In the genomic region with DNA sequence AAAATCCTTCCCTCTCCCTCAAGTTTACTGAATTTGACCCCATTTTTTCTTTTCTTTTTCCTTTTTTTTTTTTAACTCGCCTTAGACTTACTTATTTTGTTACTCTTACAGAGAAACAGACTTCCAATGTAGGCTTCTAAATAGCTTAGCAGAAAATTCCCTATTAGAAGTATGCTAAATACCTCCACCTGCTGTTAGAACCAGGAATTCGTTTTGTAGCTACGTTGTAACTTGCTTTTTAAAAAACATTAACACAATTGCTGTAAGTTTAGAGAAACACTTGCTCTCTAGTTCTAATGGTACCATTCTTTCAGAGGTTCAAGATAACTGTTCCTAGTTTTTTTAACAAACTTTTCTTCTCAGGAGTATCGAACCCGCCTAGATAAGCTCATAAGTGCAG, we compare ENCODE assay signal across 8 cellular contexts.
A peak's percentile ranks its signal among the peaks of the same experiment; 100 is the strongest.
DNase-seq lines count a peak whose midpoint lies in the region; ATAC-seq, FAIRE-seq and TF ChIP-seq lines count a peak whose summit lies in the region.
"Had no signal": no experiment of that assay in that cellular context is flagged by ENCODE, and none has a peak within 500 bp of the region (broad histone marks: within the 10 kb centered on the region; RNA-seq: fewer than 3 reads in every experiment).

No MANE protein-coding gene starts in this region.

- RAD21 ChIA-PET in HCT116 (lab: Charles Lee; ENCODE audit: low non-redundant PET in 1 of 2, low total read pairs in 2 of 2, uncharacterized antibody in 2 of 2, unreplicated experiment in 2 of 2): interaction anchor here (1.0 to 1.2 kb wide), 2 partner anchors 85 kb away, joined by 6 to 7 read pairs; no protein-coding TSS in a partner anchor

- H3K4me1 ChIP-seq in HCT116 (ENCODE audit: control insufficient read depth in 1 of 2, insufficient read depth in 2 of 2, low read length in 2 of 2): no peaks in the 10 kb centered on the region
- no peaks in the 10 kb centered on the region for H3K4me1 ChIP-seq in effector memory CD4-positive, alpha-beta T cell (ENCODE audit: control insufficient read depth, insufficient read depth, low read length, poor library complexity, severe bottlenecking)

- no peak for TF ChIP-seq POLR2A in HCT116 (IDR thresholded peaks at IDR 0.05; ENCODE audit: borderline replicate concordance, extremely low read depth, insufficient read depth, insufficient read length)

- no peak overlapping the region for H3K4me3 ChIP-seq in HCT116 (replicated peaks in 1 of 2; ENCODE audit: low read depth in 1 of 2, low read length in 2 of 2)
- H3K4me3 ChIP-seq in effector memory CD4-positive, alpha-beta T cell (ENCODE audit: insufficient read depth, low read depth, low read length, poor library complexity, severe bottlenecking): no peak overlapping the region

- FAIRE-seq in urothelium cell line (lab: Jason Lieb, UNC): no peak

- intact Hi-C loops in HCT116 (cut with micrococcal nuclease): loop anchor here (1.0 kb wide), 1 partner anchor 85 kb away; no protein-coding TSS in a partner anchor

- ATAC-seq in HCT116 (no peak), WTC11 (peak; percentile 46; the same call in 1 of the 2 replicates)
- ATAC-seq: left cardiac atrium had no signal

- TF ChIP-seq CTCF in HCT116 (IDR thresholded peaks at IDR 0.05 in 2 of 3, conservative IDR thresholded peaks at IDR 0.05 in 1 of 3; ENCODE audit: borderline replicate concordance in 1 of 3, insufficient read depth in 1 of 3, low read depth in 2 of 3, low read length in 2 of 3) (peak; percentile 20 to 58 (median 32); a peak in 4 of 6 replicates), WTC11 (IDR thresholded peaks at IDR 0.05) (peak; percentile 21; the same call in 1 of the 2 replicates)

- no peak overlapping the region for H3K27ac ChIP-seq in HCT116 (ENCODE audit: low read depth, low read length)
- no peak overlapping the region for H3K27ac ChIP-seq in effector memory CD4-positive, alpha-beta T cell (ENCODE audit: insufficient read depth, low read length, poor library complexity, severe bottlenecking)

- no peak overlapping the region for H3K27ac Mint-ChIP-seq in WTC11

- DNase-seq in DMS114 treated with DMSO at 0.1 percent for 48 hours (lab: John Stamatoyannopoulos, UW; ENCODE audit: unreplicated experiment) (peak; percentile 80), HCT116 (ENCODE audit: low read depth, low spot score) (peak; percentile 10), WTC11 (ENCODE audit: low spot score) (no peak), left kidney (ENCODE audit: low read depth, low spot score) (peak; percentile 31), urothelium cell line (ENCODE audit: low spot score) (no peak), Ammon's horn (ENCODE audit: low spot score) (no peak)
- no peak for DNase-seq in effector memory CD4-positive, alpha-beta T cell
- DNase-seq: left cardiac atrium had no signal

- H3K79me2 ChIP-seq in HCT116 (ENCODE audit: insufficient read depth, low read length): no peaks in the 10 kb centered on the region

- H4K20me1 ChIP-seq in HCT116 (ENCODE audit: insufficient read depth): no peaks in the 10 kb centered on the region

- peaks cover 2% of the 10 kb centered on the region; the same call in 1 of the 2 replicates for H3K36me3 Mint-ChIP-seq in WTC11

- no peak overlapping the region for H3K4me2 ChIP-seq in HCT116 (ENCODE audit: low read length)

- CTCF ChIA-PET in HCT116 (lab: Charles Lee): interaction anchor here (0.6 to 2.6 kb wide), 17 partner anchors 9 to 870 kb away, joined by 3 to 54 read pairs (median 4); no protein-coding TSS in a partner anchor
- CTCF ChIA-PET in WTC11 (lab: Charles Lee): interaction anchor here (0.6 to 2.8 kb wide), 30 partner anchors 9 to 722 kb away, joined by 3 to 72 read pairs (median 4); partner anchors contain the start of genes ARL14EP, DCDC1 and DNAJC24

- no peak overlapping the region for H3K4me3 Mint-ChIP-seq in WTC11

- TF ChIP-seq RAD21 in HCT116 (IDR thresholded peaks at IDR 0.05; ENCODE audit: low read depth): no peak

- BruUV-seq in HCT116 (replicated peaks; lab: Mats Ljungman, UMichigan): no TSS peak

- POLR2A ChIA-PET in HCT116 (lab: Charles Lee): no interaction called here
- POLR2A ChIA-PET in WTC11 (lab: Charles Lee): no interaction called here

- H3K4me1 Mint-ChIP-seq in WTC11: peaks cover 16% of the 10 kb centered on the region

- no peaks in the 10 kb centered on the region for H3K36me3 ChIP-seq in HCT116 (ENCODE audit: control insufficient read depth in 1 of 2, insufficient read depth in 2 of 2, low read length in 2 of 2)
- H3K36me3 ChIP-seq in effector memory CD4-positive, alpha-beta T cell (ENCODE audit: control insufficient read depth, insufficient read depth, low read length): no peaks in the 10 kb centered on the region

- H3K27me3 ChIP-seq in HCT116 (ENCODE audit: insufficient read depth, low read length): no peaks in the 10 kb centered on the region; the same call in 1 of the 2 replicates
- no peaks in the 10 kb centered on the region for H3K27me3 ChIP-seq in effector memory CD4-positive, alpha-beta T cell (replicated peaks; ENCODE audit: control insufficient read depth, insufficient read depth, low read length, poor library complexity, severe bottlenecking)

- no peak overlapping the region for H3K9ac ChIP-seq in HCT116 (ENCODE audit: low read length)

- H3K9me2 ChIP-seq in HCT116 (ENCODE audit: insufficient read depth): no peaks in the 10 kb centered on the region

- H3K27me3 Mint-ChIP-seq in WTC11 (ENCODE audit: low read depth): no peaks in the 10 kb centered on the region

- no peak overlapping the region for H2AFZ ChIP-seq in HCT116 (ENCODE audit: low read depth, low read length, poor library complexity, severe bottlenecking)

- H3K9me3 ChIP-seq in HCT116 (ENCODE audit: control insufficient read depth in 1 of 2, insufficient read depth in 1 of 2, low read depth in 1 of 2, low read length in 2 of 2): no peaks in the 10 kb centered on the region
- no peaks in the 10 kb centered on the region for H3K9me3 ChIP-seq in effector memory CD4-positive, alpha-beta T cell (ENCODE audit: control insufficient read depth, low read length)

- H3K9me3 Mint-ChIP-seq in WTC11: peaks cover 3% of the 10 kb centered on the region

TF ChIP-seq in HCT116, 20 proteins besides CTCF, POLR2A, EP300 and RAD21 (continues in another document):
- no peak for TF ChIP-seq REST (IDR thresholded peaks at IDR 0.05; ENCODE audit: low read depth)
- TF ChIP-seq SP1 (IDR thresholded peaks at IDR 0.05; ENCODE audit: low read depth): no peak
- no peak for TF ChIP-seq SRF (IDR thresholded peaks at IDR 0.05; ENCODE audit: low read depth)
- TF ChIP-seq SIN3A (IDR thresholded peaks at IDR 0.05; ENCODE audit: low read depth): no peak
- TF ChIP-seq ELF1 (IDR thresholded peaks at IDR 0.05; ENCODE audit: borderline replicate concordance, low read depth): no peak

TF ChIP-seq in WTC11, 78 proteins besides CTCF, POLR2A, EP300 and RAD21:
- no peak for TF ChIP-seq AFF4 (CRISPR knock-in tag; IDR thresholded peaks at IDR 0.05; ENCODE audit: borderline replicate concordance)
- TF ChIP-seq ZNF138 (CRISPR knock-in tag; conservative IDR thresholded peaks at IDR 0.05): no peak
- no peak for TF ChIP-seq JAZF1 (CRISPR knock-in tag; IDR thresholded peaks at IDR 0.05)
- no peak for TF ChIP-seq KAT7 (CRISPR knock-in tag; IDR thresholded peaks at IDR 0.05; ENCODE audit: borderline replicate concordance)
- no peak for TF ChIP-seq CREB1 (CRISPR knock-in tag; IDR thresholded peaks at IDR 0.05)
- TF ChIP-seq TP53 (CRISPR knock-in tag; IDR thresholded peaks at IDR 0.05): no peak
- no peak for TF ChIP-seq GTF2I (CRISPR knock-in tag; conservative IDR thresholded peaks at IDR 0.05)
- TF ChIP-seq, protein P1, sequence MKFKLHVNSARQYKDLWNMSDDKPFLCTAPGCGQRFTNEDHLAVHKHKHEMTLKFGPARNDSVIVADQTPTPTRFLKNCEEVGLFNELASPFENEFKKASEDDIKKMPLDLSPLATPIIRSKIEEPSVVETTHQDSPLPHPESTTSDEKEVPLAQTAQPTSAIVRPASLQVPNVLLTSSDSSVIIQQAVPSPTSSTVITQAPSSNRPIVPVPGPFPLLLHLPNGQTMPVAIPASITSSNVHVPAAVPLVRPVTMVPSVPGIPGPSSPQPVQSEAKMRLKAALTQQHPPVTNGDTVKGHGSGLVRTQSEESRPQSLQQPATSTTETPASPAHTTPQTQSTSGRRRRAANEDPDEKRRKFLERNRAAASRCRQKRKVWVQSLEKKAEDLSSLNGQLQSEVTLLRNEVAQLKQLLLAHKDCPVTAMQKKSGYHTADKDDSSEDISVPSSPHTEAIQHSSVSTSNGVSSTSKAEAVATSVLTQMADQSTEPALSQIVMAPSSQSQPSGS (CRISPR knock-in tag; IDR thresholded peaks at IDR 0.05; ENCODE audit: borderline replicate concordance, low read depth): no peak
TF ChIP-seq in WTC11: peak in this region for 0.

Comparison
In these comparisons a context has a peak if more than half of its experiments do, and no peak if none do; other contexts are left out.
1. DNase-seq: peak in DMS114 treated with DMSO at 0.1 percent for 48 hours (single experiment), HCT116 (single experiment) and left kidney (single experiment); none in WTC11 (single experiment), urothelium cell line (single experiment), effector memory CD4-positive, alpha-beta T cell (0 of 3) and Ammon's horn (single experiment).